12 cellular contexts compared by ENCODE assay signal in the genomic region with DNA sequence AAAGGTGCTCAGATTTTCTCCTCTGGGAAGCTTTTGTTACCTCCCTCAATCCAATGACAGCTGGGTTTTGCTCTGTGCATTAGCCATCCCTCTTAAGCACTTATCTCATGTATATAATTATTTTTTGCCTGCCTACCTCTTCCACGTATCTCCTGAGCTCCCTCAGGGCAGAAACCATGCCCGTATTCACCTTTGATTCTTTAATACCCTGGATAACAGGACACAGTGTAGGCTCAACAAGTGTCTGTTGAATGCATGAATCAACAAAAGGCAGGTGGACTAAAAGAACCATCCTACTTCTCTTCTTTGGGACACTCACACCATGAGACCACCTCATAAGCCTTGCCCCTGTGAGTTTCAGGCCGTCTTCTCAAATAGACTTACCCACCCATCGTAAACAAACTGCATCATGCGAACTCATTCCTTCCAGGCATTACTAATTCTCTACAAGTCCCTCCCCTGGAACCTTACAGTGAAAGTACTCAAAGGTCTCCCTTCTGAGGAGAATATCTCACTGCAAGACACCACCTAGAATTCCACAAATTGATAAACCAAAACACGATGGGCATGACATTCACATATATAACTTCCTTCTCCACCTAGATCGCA. TPM values are rescaled to one million over a fixed set of nuclear protein-coding genes. Genes with fewer than 3 reads are reported as not detected.
DNase-seq lines count a peak whose midpoint lies in the region; ATAC-seq and TF ChIP-seq lines count a peak whose summit lies in the region.
"Had no signal": no experiment of that assay in that cellular context is flagged by ENCODE, and none has a peak within 500 bp of the region (broad histone marks: within the 10 kb centered on the region; RNA-seq: fewer than 3 reads in every experiment).

No MANE protein-coding gene starts in this region.

- H3K4me1 ChIP-seq in PC-9 (replicated peaks; ENCODE audit: insufficient read depth) (peaks cover 26% of the 10 kb centered on the region), skeletal muscle tissue (ENCODE audit: control insufficient read depth in 3 of 3, insufficient read depth in 3 of 3, low read length in 3 of 3) (peaks cover 47 to 61% (median 55%) of the 10 kb centered on the region in 3 donors)
- H3K4me1 ChIP-seq: SJCRH30 had no signal

- H3K9ac ChIP-seq in skeletal muscle tissue (ENCODE audit: low read depth in 1 of 3, low read length in 3 of 3), result peak overlapping the region in 1 of 3 donors; percentile 43

- peaks cover 3% of the 10 kb centered on the region; the same call in 1 of the 2 replicates for H4K20me1 ChIP-seq in PC-9 (ENCODE audit: insufficient read depth)

- H3K27me3 ChIP-seq in PC-9 (ENCODE audit: insufficient read depth, low read depth) (no peaks in the 10 kb centered on the region), skeletal muscle tissue (ENCODE audit: control insufficient read depth in 3 of 3, insufficient read depth in 3 of 3, low read length in 3 of 3) (no peaks in the 10 kb centered on the region)
- H3K27me3 ChIP-seq: body of pancreas, SJCRH30 had no signal

- H3F3A ChIP-seq in PC-9 (ENCODE audit: insufficient read depth, low read depth), result peaks cover 17% of the 10 kb centered on the region; the same call in 1 of the 2 replicates

- CTCF ChIA-PET in PC-9 (lab: Charles Lee), result interaction anchor here (0.6 kb wide), 1 partner anchor 177 kb away, joined by 3 read pairs; no protein-coding TSS in a partner anchor

- 0 out of 2 replicates have a peak overlapping the region, but pooled peaks have one; percentile 0 for H3K4me3 ChIP-seq in PC-9
- H3K4me3 ChIP-seq in skeletal muscle tissue (ENCODE audit: low read length in 3 of 3), result peak overlapping the region; percentile 3 to 86 (median 17)
- H3K4me3 ChIP-seq: body of pancreas, SJCRH30 had no signal

- no peaks in the 10 kb centered on the region for H3K9me2 ChIP-seq in PC-9 (ENCODE audit: insufficient read depth)

- intact Hi-C loops in PC-9 (cut with micrococcal nuclease; ENCODE audit: unreplicated experiment), result loop anchor here (1.0 kb wide), 1 partner anchor 18 kb away; no protein-coding TSS in a partner anchor

- H2AFZ ChIP-seq in PC-9, result no peak overlapping the region

- H3K9me3 ChIP-seq in PC-9 (ENCODE audit: insufficient read depth, low read depth) (no peaks in the 10 kb centered on the region), skeletal muscle tissue (ENCODE audit: control insufficient read depth in 3 of 3, low read length in 3 of 3) (no peaks in the 10 kb centered on the region)
- H3K9me3 ChIP-seq: body of pancreas, SJCRH30 had no signal

- H3K27ac ChIP-seq in PC-9 (peak overlapping the region; percentile 48; the same call in 1 of the 2 replicates), epithelial cell of prostate (peak overlapping the region; percentile 38), skeletal muscle tissue (ENCODE audit: low read depth, low read length) (peak overlapping the region; percentile 93)
- H3K27ac ChIP-seq: 22Rv1, body of pancreas, SJCRH30 had no signal

- BruUV-seq in PC-9 (replicated peaks; lab: Mats Ljungman, UMichigan), result no TSS peak

- H3K79me2 ChIP-seq in PC-9 (ENCODE audit: low read depth), result peaks cover 62% of the 10 kb centered on the region

- POLR2A ChIA-PET in PC-9 (lab: Charles Lee; ENCODE audit: unreplicated experiment), result no interaction called here

- H3K36me3 ChIP-seq in PC-9 (ENCODE audit: low read depth) (no peaks in the 10 kb centered on the region), skeletal muscle tissue (ENCODE audit: control insufficient read depth in 3 of 3, insufficient read depth in 3 of 3, low read length in 3 of 3) (peaks cover 0 to 3% (median 2%) of the 10 kb centered on the region in 3 donors)
- H3K36me3 ChIP-seq: SJCRH30 had no signal

- ATAC-seq in GM19324 (IDR thresholded peaks at IDR 0.05; ENCODE audit: low FRiP score, unreplicated experiment), result no peak
- ATAC-seq: body of pancreas had no signal

- no peak for TF ChIP-seq CTCF in PC-9 (conservative IDR thresholded peaks at IDR 0.05)

- DNase-seq in NCI-H345 treated with DMSO at 0.1 percent for 48 hours (lab: John Stamatoyannopoulos, UW; ENCODE audit: unreplicated experiment) (peak; percentile 18), NCI-H345 (lab: John Stamatoyannopoulos, UW) (no peak), PC-9 (no peak), epithelial cell of prostate (ENCODE audit: low read depth, low spot score) (no peak), SKM-1 (lab: John Stamatoyannopoulos, UW; ENCODE audit: unreplicated experiment) (no peak)
- DNase-seq in stimulated activated CD4-positive, alpha-beta T cell treated with anti-CD3 and anti-CD28 coated beads, Interleukin-1b, Interleukin-23, amount 100 ng/mL, for 48 hours, result no peak
- DNase-seq: activated CD8-positive, alpha-beta memory T cell treated with anti-CD3 and anti-CD28 coated beads for 24 hours; body of pancreas; SJCRH30 had no signal

- peak overlapping the region; percentile 96 for H3K4me2 ChIP-seq in PC-9

RNA-seq across cellular contexts. Expression of a gene that starts 3.2 kb away (rescaled TPM):
- total RNA-seq in PC-9 (2021) (69.6 and 74.6 TPM in 2 replicates), skeletal muscle tissue (17.2 TPM)

Comparison
In these comparisons a context has a peak if more than half of its experiments do, and no peak if none do; other contexts are left out.
1. H3K27ac ChIP-seq: peak in every context shown above with its lines; median percentile 93 in skeletal muscle tissue; 48 in PC-9; 38 in epithelial cell of prostate.